ENCODE assay signal across 18 cellular contexts in the genomic region with DNA sequence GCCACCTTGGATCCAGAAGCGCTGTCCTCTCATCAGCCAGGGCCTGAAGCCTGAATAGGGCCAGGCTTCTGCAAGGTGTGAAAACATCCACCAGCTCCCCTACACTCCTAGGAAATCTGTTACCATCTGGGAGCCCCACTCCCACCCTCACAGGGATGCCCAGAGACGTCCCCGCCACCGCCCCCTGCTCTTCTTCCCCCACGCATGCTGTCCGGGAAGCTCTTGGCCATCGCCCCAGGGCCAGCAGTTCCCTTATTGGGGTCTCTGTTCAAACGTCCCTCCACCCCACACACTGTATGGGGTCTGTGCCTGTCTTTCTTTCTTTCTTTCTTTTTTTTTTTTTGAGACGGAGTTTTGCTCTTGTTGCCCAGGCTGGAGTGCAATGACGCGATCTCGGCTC. TPM values are rescaled to one million over a fixed set of nuclear protein-coding genes. Genes with fewer than 3 reads are reported as not detected.
"Had no signal": no experiment of that assay in that cellular context is flagged by ENCODE, and none has a peak within 500 bp of the region (broad histone marks: within the 10 kb centered on the region; RNA-seq: fewer than 3 reads in every experiment).

No MANE protein-coding gene starts in this region.

- H3K27me3 ChIP-seq: dorsolateral prefrontal cortex, heart left ventricle, right lobe of liver had no signal

- H3K4me3 Mint-ChIP-seq: endodermal cell had no signal

- H3K4me3 ChIP-seq: gastrocnemius medialis, psoas muscle, right lobe of liver, thoracic aorta had no signal

- H3K27ac ChIP-seq: gastrocnemius medialis, heart left ventricle, psoas muscle, right lobe of liver, thoracic aorta had no signal

- H3K36me3 ChIP-seq: gastrocnemius medialis had no signal

- DNase-seq: activated gamma-delta T cell treated with Interleukin-2 at 50 U/mL for 16 hours; activated T-cell treated with anti-CD3 and anti-CD28 coated beads, Interleukin-2, amount 50 U/mL, for 72 hours; dorsolateral prefrontal cortex; endodermal cell; erythroblast; gastrocnemius medialis; heart left ventricle; immature natural killer cell; psoas muscle; right lobe of liver had no signal

- H3K27ac Mint-ChIP-seq: activated T-cell treated with anti-CD3 and anti-CD28 coated beads, Interleukin-2, amount 50 U/mL, for 72 hours; endodermal cell; T-helper 1 cell treated with Interleukin-12 subunit alpha and Interleukin-12 subunit beta and Interleukin-4 antibody, amounts not matched to agents 30 μg/mL and 1 μg/mL, for 36 hours had no signal

- H3K9me3 ChIP-seq: gastrocnemius medialis, heart left ventricle, psoas muscle, right lobe of liver, thoracic aorta had no signal

- ATAC-seq: activated T-cell treated with anti-CD3 and anti-CD28 coated beads, Interleukin-2, amount 50 U/mL, for 72 hours; gastrocnemius medialis; heart left ventricle; psoas muscle; right lobe of liver; SK-N-SH treated with all-trans-retinoic acid at 6 μM for 48 hours had no signal

- H3K9me3 Mint-ChIP-seq: activated T-cell treated with anti-CD3 and anti-CD28 coated beads, Interleukin-2, amount 50 U/mL, for 72 hours; endodermal cell; immature natural killer cell; T-helper 1 cell treated with Interleukin-12 subunit alpha and Interleukin-12 subunit beta and Interleukin-4 antibody, amounts not matched to agents 30 μg/mL and 1 μg/mL, for 36 hours had no signal

RNA-seq across cellular contexts. Expression of a gene that starts 8.6 kb away (rescaled TPM):
- total RNA-seq: astrocyte, bronchial epithelial cell, endodermal cell, gastrocnemius medialis, heart left ventricle, mesenteric fat pad, osteocyte, psoas muscle, right lobe of liver, thoracic aorta, urinary bladder had no signal
- polyA plus RNA-seq: heart left ventricle, immature natural killer cell, psoas muscle had no signal

RNA-seq across cellular contexts. Expression of a gene that starts 26.1 kb away (rescaled TPM):
- total RNA-seq: bronchial epithelial cell had no signal
- polyA plus RNA-seq: immature natural killer cell had no signal
